10 cellular contexts compared by ENCODE assay signal in the genomic region with DNA sequence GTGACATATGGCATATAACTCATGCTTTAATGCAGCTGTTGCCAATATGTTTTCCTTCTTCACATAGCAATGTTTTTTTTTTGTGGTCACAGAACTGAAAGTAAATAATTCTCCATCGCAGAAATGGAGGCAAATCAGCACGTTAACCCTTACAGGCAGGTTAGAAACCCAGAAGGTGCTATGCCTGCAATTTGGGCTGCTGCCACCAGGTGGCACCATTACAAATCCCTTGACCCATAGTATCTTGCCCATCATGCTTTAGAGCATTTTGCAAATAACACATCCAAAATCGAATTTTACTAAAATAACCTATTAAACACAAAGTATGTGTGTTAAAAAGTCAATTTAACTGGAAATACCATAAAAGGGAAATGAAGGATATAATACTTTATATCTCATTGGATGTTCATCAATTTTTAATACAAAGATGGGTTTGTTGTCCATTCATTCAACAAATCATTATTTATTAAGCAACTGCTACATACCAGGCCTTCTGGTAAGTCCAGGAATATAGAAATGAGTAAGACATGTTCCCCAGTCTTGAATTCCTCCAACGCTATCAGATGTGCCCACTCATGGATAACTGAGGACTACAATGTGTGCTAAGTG.
DNase-seq lines count a peak whose midpoint lies in the region; ATAC-seq, FAIRE-seq and TF ChIP-seq lines count a peak whose summit lies in the region.
"Had no signal": no experiment of that assay in that cellular context is flagged by ENCODE, and none has a peak within 500 bp of the region (broad histone marks: within the 10 kb centered on the region; RNA-seq: fewer than 3 reads in every experiment).

No MANE protein-coding gene starts in this region.

- peaks cover 0 to 9% of the 10 kb centered on the region in 2 donors for H3K9me3 Mint-ChIP-seq in stimulated activated naive B cell treated with anti-CD40 and anti-IgM and Interleukin-4, amounts not matched to agents 10 μg/mL and 1 μg/mL and 100 μg/mL, for 72 hours

- peak; percentile 70 for TF ChIP-seq CTCF in LNCaP clone FGC (IDR thresholded peaks at IDR 0.05; ENCODE audit: control insufficient read depth, extremely low read depth, insufficient read depth)
- peak; percentile 33 for TF ChIP-seq CTCF in bronchial epithelial cell (IDR thresholded peaks at IDR 0.05; ENCODE audit: insufficient read depth, low read length, severe bottlenecking)
- peak; percentile 51 for TF ChIP-seq CTCF in neutrophil (IDR thresholded peaks at IDR 0.05)

- H3K4me3 Mint-ChIP-seq in stimulated activated naive B cell treated with anti-CD40 and anti-IgM and Interleukin-4, amounts not matched to agents 10 μg/mL and 1 μg/mL and 100 μg/mL, for 72 hours: no peak overlapping the region

- H3K27me3 Mint-ChIP-seq in stimulated activated naive B cell treated with anti-CD40 and anti-IgM and Interleukin-4, amounts not matched to agents 10 μg/mL and 1 μg/mL and 100 μg/mL, for 72 hours: peaks cover 0 to 22% of the 10 kb centered on the region in 2 donors

- no peak overlapping the region for H3K27ac ChIP-seq in neutrophil

- DNase-seq in activated CD8-positive, alpha-beta memory T cell treated with anti-CD3 and anti-CD28 coated beads, Interleukin-2, amount 50 U/mL, for 48 hours: peak; percentile 69
- DNase-seq in activated CD8-positive, alpha-beta memory T cell treated with anti-CD3 and anti-CD28 coated beads for 24 hours: no peak
- DNase-seq in LNCaP clone FGC (ENCODE audit: low read depth) (no peak), bronchial epithelial cell (ENCODE audit: low read depth) (peak; percentile 3)
- DNase-seq in stimulated activated naive B cell treated with anti-CD40 and anti-IgM and Interleukin-4, amounts not matched to agents 10 μg/mL and 1 μg/mL and 100 μg/mL, for 72 hours: no peak

- H3K4me1 Mint-ChIP-seq in stimulated activated naive B cell treated with anti-CD40 and anti-IgM and Interleukin-4, amounts not matched to agents 10 μg/mL and 1 μg/mL and 100 μg/mL, for 72 hours: peaks cover 0 to 4% of the 10 kb centered on the region in 2 donors

- no peak overlapping the region for H3K4me3 ChIP-seq in LNCaP clone FGC (ENCODE audit: low read depth, low read length)
- no peak overlapping the region for H3K4me3 ChIP-seq in bronchial epithelial cell (ENCODE audit: low read depth, low read length)
- H3K4me3 ChIP-seq in neutrophil (ENCODE audit: low read depth in 1 of 2, low read length in 1 of 2): no peak overlapping the region

- no peak overlapping the region for H3K27ac Mint-ChIP-seq in stimulated activated naive B cell treated with anti-CD40 and anti-IgM and Interleukin-4, amounts not matched to agents 10 μg/mL and 1 μg/mL and 100 μg/mL, for 72 hours

- no peaks in the 10 kb centered on the region for H3K36me3 Mint-ChIP-seq in stimulated activated naive B cell treated with anti-CD40 and anti-IgM and Interleukin-4, amounts not matched to agents 10 μg/mL and 1 μg/mL and 100 μg/mL, for 72 hours

- no peaks in the 10 kb centered on the region for H3K9me3 ChIP-seq in neutrophil

- no peak for FAIRE-seq in bronchial epithelial cell (lab: Jason Lieb, UNC)
- FAIRE-seq: G401.6, islet of Langerhans had no signal

- H3K27me3 ChIP-seq in bronchial epithelial cell (ENCODE audit: control insufficient read depth, insufficient read depth, low read length) (no peaks in the 10 kb centered on the region), neutrophil (no peaks in the 10 kb centered on the region)

- no peak for ATAC-seq in GM18909 (IDR thresholded peaks at IDR 0.05; ENCODE audit: poor library complexity, unreplicated experiment)
- no peak for ATAC-seq in stimulated activated naive B cell treated with anti-CD40 and anti-IgM and Interleukin-4, amounts not matched to agents 10 μg/mL and 1 μg/mL and 100 μg/mL, for 72 hours (replicated peaks)
- ATAC-seq in HG03159 (IDR thresholded peaks at IDR 0.05; ENCODE audit: unreplicated experiment): no peak

- H3K4me1 ChIP-seq in neutrophil (ENCODE audit: control insufficient read depth in 1 of 2, insufficient read depth in 1 of 2, low read depth in 1 of 2, low read length in 1 of 2): no peaks in the 10 kb centered on the region

- no peaks in the 10 kb centered on the region for H3K36me3 ChIP-seq in bronchial epithelial cell (ENCODE audit: control insufficient read depth, insufficient read depth, low read length)
- no peaks in the 10 kb centered on the region for H3K36me3 ChIP-seq in neutrophil

Comparison
In these comparisons a context has a peak if more than half of its experiments do, and no peak if none do; other contexts are left out.
1. DNase-seq: peak in activated CD8-positive, alpha-beta memory T cell treated with anti-CD3 and anti-CD28 coated beads, Interleukin-2, amount 50 U/mL, for 48 hours (single experiment) and bronchial epithelial cell (single experiment); none in activated CD8-positive, alpha-beta memory T cell treated with anti-CD3 and anti-CD28 coated beads for 24 hours (single experiment), LNCaP clone FGC (single experiment) and stimulated activated naive B cell treated with anti-CD40 and anti-IgM and Interleukin-4, amounts not matched to agents 10 μg/mL and 1 μg/mL and 100 μg/mL, for 72 hours (single experiment).
2. Peak in every context shown above with its lines, with median percentiles within 50 percentile points of each other: CTCF ChIP-seq.